ENCODE assay signal across 8 cellular contexts in the genomic region with DNA sequence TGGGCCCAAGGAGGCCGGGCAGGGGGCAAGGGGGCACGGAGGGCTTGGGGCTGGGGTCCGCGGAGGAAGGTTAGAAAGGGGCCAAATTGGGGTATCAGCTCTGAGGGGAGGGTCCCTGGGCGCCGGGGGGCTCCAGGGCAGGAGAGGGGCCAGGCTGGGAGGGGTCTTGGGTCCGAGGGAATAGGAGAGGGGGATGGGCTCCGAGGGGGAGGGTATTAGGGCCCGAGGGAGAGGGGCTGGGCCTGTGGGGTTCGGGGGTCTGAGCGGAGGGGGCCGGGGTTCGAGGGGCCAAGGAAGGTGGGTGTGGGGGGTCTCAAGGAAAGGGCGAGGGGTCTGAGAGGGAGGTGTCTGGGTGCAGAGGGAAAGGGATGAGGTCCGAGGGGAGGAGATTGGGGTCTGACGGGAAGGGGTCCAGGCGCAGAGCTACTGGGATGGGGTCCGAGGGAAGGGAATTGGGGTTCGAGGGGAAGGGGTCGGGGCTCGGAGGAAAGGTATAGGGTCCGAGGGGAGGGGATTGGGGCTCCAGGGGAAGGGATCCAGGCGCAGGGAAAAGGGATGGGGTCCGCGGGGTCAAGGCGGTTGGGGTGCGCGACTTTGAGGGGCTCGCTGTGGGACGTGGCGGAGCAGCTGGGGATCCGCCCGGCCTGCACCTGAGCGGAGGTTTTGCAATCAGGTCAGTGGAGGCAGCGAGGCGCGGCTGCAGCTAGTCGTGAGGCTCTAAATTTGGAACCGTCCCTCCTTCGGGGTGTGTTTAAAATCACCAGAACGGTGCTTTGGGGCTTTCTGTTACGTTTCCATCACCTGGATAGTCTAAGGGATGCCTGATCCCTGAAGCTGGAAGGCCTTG. TPM values are rescaled to one million over a fixed set of nuclear protein-coding genes. Genes with fewer than 3 reads are reported as not detected.
DNase-seq lines count a peak whose midpoint lies in the region; ATAC-seq and TF ChIP-seq lines count a peak whose summit lies in the region.

No MANE protein-coding gene starts in this region.

- H3K27ac ChIP-seq in foreskin keratinocyte: peak overlapping the region; percentile 85

- DNase-seq in GM19238 (ENCODE audit: insufficient read length, low spot score) (peak; percentile 27), SW480 (ENCODE audit: low spot score) (peak; percentile 14), foreskin keratinocyte (no peak), retinal pigment epithelial cell (ENCODE audit: low read depth) (no peak), anterior cingulate cortex (lab: John Stamatoyannopoulos, UW) (no peak), NOMO-1 (lab: John Stamatoyannopoulos, UW; ENCODE audit: unreplicated experiment in 2 of 2) (no peak)

- ATAC-seq in foreskin keratinocyte (peak; percentile 39), GM19328 (IDR thresholded peaks at IDR 0.05; ENCODE audit: unreplicated experiment) (no peak), GM18858 (IDR thresholded peaks at IDR 0.05; ENCODE audit: unreplicated experiment) (no peak)

- H3K4me1 ChIP-seq in foreskin keratinocyte: peaks cover 7% of the 10 kb centered on the region

- H3K27me3 ChIP-seq in foreskin keratinocyte: no peaks in the 10 kb centered on the region

- peak overlapping the region; percentile 82 for H3K4me3 ChIP-seq in retinal pigment epithelial cell (ENCODE audit: low read length)

- TF ChIP-seq CTCF in foreskin keratinocyte (conservative IDR thresholded peaks at IDR 0.05) (no peak), retinal pigment epithelial cell (conservative IDR thresholded peaks at IDR 0.05; ENCODE audit: low read depth, low read length) (no peak)

RNA-seq across cellular contexts. Expression of a gene that starts 0.7 kb away (rescaled TPM):
- 256 and 264 TPM in 2 replicates for total RNA-seq in foreskin keratinocyte
- polyA plus RNA-seq in foreskin keratinocyte: 134 and 144 TPM in 2 replicates

Comparison
In these comparisons a context has a peak if more than half of its experiments do, and no peak if none do; other contexts are left out.
1. DNase-seq: peak in GM19238 (single experiment) and SW480 (single experiment); none in foreskin keratinocyte (0 of 2), retinal pigment epithelial cell (single experiment), anterior cingulate cortex (0 of 58) and NOMO-1 (0 of 2).